ENCODE assay signal across 27 cellular contexts in genomic region chr5:149046196-149046829, GRCh38.
DNase-seq lines count a peak whose midpoint lies in the region; ATAC-seq lines count a peak whose summit lies in the region.
"Had no signal": no experiment of that assay in that cellular context is flagged by ENCODE, and none has a peak within 500 bp of the region (broad histone marks: within the 10 kb centered on the region; RNA-seq: fewer than 3 reads in every experiment).

No MANE protein-coding gene starts in this region.

- H3K36me3 ChIP-seq in HAP-1 (replicated peaks) = no peaks in the 10 kb centered on the region
- H3K36me3 ChIP-seq: spleen, thyroid gland had no signal

- no peaks in the 10 kb centered on the region for H3K27me3 ChIP-seq in HAP-1 (ENCODE audit: low read depth)
- H3K27me3 ChIP-seq: hepatocyte, spleen, thyroid gland had no signal

- in situ Hi-C loops in HAP-1 (cut with MboI; ENCODE audit: low sequenced_read_pairs) = no loop called here

- no peak for ATAC-seq in HG03280 (IDR thresholded peaks at IDR 0.05; ENCODE audit: unreplicated experiment)
- ATAC-seq: left lobe of liver, T-helper 17 cell had no signal

- no peaks in the 10 kb centered on the region for H3K4me1 ChIP-seq in HAP-1
- H3K4me1 ChIP-seq: spleen, thyroid gland had no signal

- DNase-seq in OCI-M1 (lab: John Stamatoyannopoulos, UW) (peak; percentile 75), astrocyte of the hippocampus (ENCODE audit: low read depth, low spot score) (peak; percentile 72), hepatic stellate cell (ENCODE audit: low spot score) (peak; percentile 34), HAP-1 (ENCODE audit: low spot score in 2 of 2) (no peak), NOMO-1 treated with dmso at 0.1 percent for 144 hours (lab: John Stamatoyannopoulos, UW; ENCODE audit: unreplicated experiment) (no peak)
- DNase-seq in stimulated activated CD4-positive, alpha-beta T cell treated with anti-CD3 and anti-CD28 coated beads, Interleukin-2, amount 100 ng/mL, for 24 hours = no peak
- DNase-seq: activated CD4-positive, alpha-beta T cell treated with anti-CD3 and anti-CD28 coated beads, Interleukin-2, amount 50 U/mL, for 1 hour; activated naive CD4-positive, alpha-beta T cell treated with anti-CD3 and anti-CD28 coated beads for 36 hours; amygdala; CD4-positive, alpha-beta memory T cell; dermis blood vessel endothelial cell; foreskin melanocyte; KBM-7; MV-4-11; naive B cell; NCI-H1694; NCI-H2171 treated with DMSO at 0.1 percent for 48 hours; NCI-H526 treated with DMSO at 0.1 percent for 48 hours; occipital lobe; spleen; stimulated activated CD4-positive, alpha-beta T cell treated with anti-CD3 and anti-CD28 coated beads, Interleukin-4, amount 100 ng/mL, for 24 hours; stimulated activated naive CD4-positive, alpha-beta T cell; T-helper 17 cell; thyroid gland had no signal

- no peaks in the 10 kb centered on the region for H3K9me3 ChIP-seq in HAP-1
- H3K9me3 ChIP-seq: spleen, thyroid gland had no signal

- no peak overlapping the region for H3K4me3 ChIP-seq in HAP-1
- H3K4me3 ChIP-seq: hepatocyte, spleen, thyroid gland had no signal

Comparison
In these comparisons a context has a peak if more than half of its experiments do, and no peak if none do; other contexts are left out.
1. DNase-seq: peak in OCI-M1 (single experiment), astrocyte of the hippocampus (single experiment) and hepatic stellate cell (single experiment); none in HAP-1 (0 of 2), stimulated activated CD4-positive, alpha-beta T cell treated with anti-CD3 and anti-CD28 coated beads, Interleukin-2, amount 100 ng/mL, for 24 hours (0 of 2) and NOMO-1 treated with dmso at 0.1 percent for 144 hours (single experiment).